In genomic region chr4:14529653-14530052, GRCh38 we compare ENCODE assay signal across 12 cellular contexts.
DNase-seq lines count a peak whose midpoint lies in the region; FAIRE-seq and TF ChIP-seq lines count a peak whose summit lies in the region.
"Had no signal": no experiment of that assay in that cellular context is flagged by ENCODE, and none has a peak within 500 bp of the region (broad histone marks: within the 10 kb centered on the region; RNA-seq: fewer than 3 reads in every experiment).

No MANE protein-coding gene starts in this region.

- TF ChIP-seq CTCF in NB4 (IDR thresholded peaks at IDR 0.05; ENCODE audit: low read depth, low read length) (no peak), mammary epithelial cell (conservative IDR thresholded peaks at IDR 0.05 in 1 of 2, IDR thresholded peaks at IDR 0.05 in 1 of 2; ENCODE audit: extremely low read depth in 1 of 2, insufficient read depth in 1 of 2, low read depth in 1 of 2, low read length in 2 of 2) (no peak), D721Med (IDR thresholded peaks at IDR 0.05; ENCODE audit: insufficient read depth, missing control alignments) (no peak)

- no peak overlapping the region for H2AFZ ChIP-seq in mammary epithelial cell (ENCODE audit: low read depth, low read length)

- in situ Hi-C loops in mammary epithelial cell (cut with MboI; ENCODE audit: low sequenced_read_pairs in 2 of 2) = no loop called here

- H3K27ac ChIP-seq in mammary epithelial cell (ENCODE audit: insufficient read depth, low read depth, low read length) = no peak overlapping the region

- no peak for FAIRE-seq in D721Med (lab: Jason Lieb, UNC)

- CTCF ChIA-PET in mammary epithelial cell (lab: Charles Lee; ENCODE audit: low non-redundant PET) = no interaction called here

- H4K20me1 ChIP-seq in mammary epithelial cell (ENCODE audit: insufficient read depth, low read length) = no peaks in the 10 kb centered on the region

- 92% methylated on average over 4 of the region's 4 CpGs for WGBS in mammary epithelial cell (ENCODE audit: low coverage, missing lambda C conversion rate)

- no peak overlapping the region for H3K4me2 ChIP-seq in mammary epithelial cell (ENCODE audit: insufficient read depth, low read depth, low read length)

- DNase-seq in EL (peak; percentile 56), NB4 (ENCODE audit: low read depth) (peak; percentile 22), amniotic stem cell (lab: John Stamatoyannopoulos, UW) (peak; percentile 31), iris pigment epithelial cell (ENCODE audit: low read depth) (peak; percentile 58), mammary epithelial cell (no peak), D721Med (ENCODE audit: insufficient read length, low spot score) (no peak)
- DNase-seq in stimulated activated CD8-positive, alpha-beta memory T cell treated with anti-CD3 and anti-CD28 coated beads, Interleukin-4, amount 100 ng/mL, for 48 hours = no peak
- DNase-seq in stimulated activated CD4-positive, alpha-beta T cell treated with anti-CD3 and anti-CD28 coated beads, Interleukin-2, amount 100 ng/mL, for 48 hours = no peak
- DNase-seq: activated CD8-positive, alpha-beta memory T cell treated with anti-CD3 and anti-CD28 coated beads, Interleukin-2, amount 50 U/mL, for 48 hours; CD4-positive, alpha-beta memory T cell; NCI-H1694 treated with DMSO at 0.1 percent for 48 hours; substantia nigra had no signal

- no peaks in the 10 kb centered on the region for H3K27me3 ChIP-seq in mammary epithelial cell (ENCODE audit: insufficient read depth, low read length)

- TF ChIP-seq POLR2A in NB4 (IDR thresholded peaks at IDR 0.05; ENCODE audit: extremely low read depth, insufficient read length) = no peak

- H3K4me1 ChIP-seq in mammary epithelial cell (ENCODE audit: insufficient read depth, low read length) = no peaks in the 10 kb centered on the region

- no peaks in the 10 kb centered on the region for H3K36me3 ChIP-seq in mammary epithelial cell (ENCODE audit: insufficient read depth, low read length)

- no peak overlapping the region for H3K9ac ChIP-seq in mammary epithelial cell (ENCODE audit: insufficient read depth, low read length)

- H3K79me2 ChIP-seq in mammary epithelial cell (ENCODE audit: insufficient read depth, low read length) = no peaks in the 10 kb centered on the region

- dilution Hi-C loops in mammary epithelial cell (cut with HindIII; ENCODE audit: low sequenced_read_pairs) = loop anchor here (5.0 kb wide), 1 partner anchor 33 kb away; no protein-coding TSS in a partner anchor

- H3K9me3 ChIP-seq in mammary epithelial cell (replicated peaks; ENCODE audit: insufficient read depth, low read length) = no peaks in the 10 kb centered on the region

- intact Hi-C loops in mammary epithelial cell (cut with micrococcal nuclease) = no loop called here

- BruUV-seq in mammary epithelial cell (replicated peaks; lab: Mats Ljungman, UMichigan) = no TSS peak

- H3K4me3 ChIP-seq in NB4 (ENCODE audit: low read depth, low read length) = no peak overlapping the region
- H3K4me3 ChIP-seq in mammary epithelial cell (replicated peaks in 1 of 3; ENCODE audit: insufficient read depth in 1 of 3, low read depth in 2 of 3, low read length in 3 of 3) = no peak overlapping the region

Comparison
In these comparisons a context has a peak if more than half of its experiments do, and no peak if none do; other contexts are left out.
1. DNase-seq: peak in EL (single experiment), NB4 (single experiment), amniotic stem cell (single experiment) and iris pigment epithelial cell (single experiment); none in stimulated activated CD8-positive, alpha-beta memory T cell treated with anti-CD3 and anti-CD28 coated beads, Interleukin-4, amount 100 ng/mL, for 48 hours (single experiment), mammary epithelial cell (single experiment), stimulated activated CD4-positive, alpha-beta T cell treated with anti-CD3 and anti-CD28 coated beads, Interleukin-2, amount 100 ng/mL, for 48 hours (0 of 2) and D721Med (single experiment).